In genomic region chr19:10230904-10231623, GRCh38 we compare ENCODE assay signal across 8 cellular contexts. TPM values are rescaled to one million over a fixed set of nuclear protein-coding genes. Genes with fewer than 3 reads are reported as not detected.
DNase-seq lines count a peak whose midpoint lies in the region; ATAC-seq and TF ChIP-seq lines count a peak whose summit lies in the region.

S1PR2 (minus strand) TSS chr19:10231331; CDS start chr19:10224905, 6,426 bp downstream.

- DNase-seq in SK-N-DZ (ENCODE audit: low spot score) = peak; percentile 80
- peak; percentile 72 for DNase-seq in activated naive CD4-positive, alpha-beta T cell treated with Interleukin-2 at 50 U/mL for 16 hours
- peak; percentile 84 for DNase-seq in germinal center (ENCODE audit: low spot score)
- no peak for DNase-seq in omental fat pad (ENCODE audit: low spot score)
- DNase-seq in tibial artery = peak; percentile 74 to 83

- TF ChIP-seq CTCF in omental fat pad (IDR thresholded peaks at IDR 0.05) (no peak), tibial artery (IDR thresholded peaks at IDR 0.05) (no peak)

- no peak for TF ChIP-seq RAD21 in Ishikawa (IDR thresholded peaks at IDR 0.05; ENCODE audit: low read depth)

- intact Hi-C loops in tibial artery (cut with DNase I; ENCODE audit: low total_unique reads) = no loop called here

- H3K79me2 ChIP-seq in ACC112 (ENCODE audit: control insufficient read depth, insufficient read depth, low read length, unreplicated experiment) = peaks cover 11% of the 10 kb centered on the region

- peak within 1 kb of the TSS; percentile 54 for H2AFZ ChIP-seq in ACC112 (ENCODE audit: low read length, unreplicated experiment)

- ATAC-seq in GM19023 (IDR thresholded peaks at IDR 0.05; ENCODE audit: unreplicated experiment) = peak; percentile 50
- peak; percentile 34 for ATAC-seq in omental fat pad (ENCODE audit: low FRiP score)

- H3K4me3 ChIP-seq in ACC112 (ENCODE audit: low read depth, low read length) (peak within 1 kb of the TSS; percentile 80), tibial artery (peak within 1 kb of the TSS; percentile 66 to 96)

- no peak for TF ChIP-seq EP300 in Ishikawa (IDR thresholded peaks at IDR 0.05; ENCODE audit: borderline replicate concordance)

- H3K36me3 ChIP-seq in ACC112 (ENCODE audit: insufficient read depth, low read length) (no peaks in the 10 kb centered on the region), tibial artery (no peaks in the 10 kb centered on the region)

- no peaks in the 10 kb centered on the region for H3K27me3 ChIP-seq in ACC112 (ENCODE audit: insufficient read depth, low read length)
- H3K27me3 ChIP-seq in tibial artery = no peaks in the 10 kb centered on the region

- H3K27ac ChIP-seq in ACC112 (ENCODE audit: low read depth, low read length) (peak within 1 kb of the TSS; percentile 25; the same call in 1 of the 2 replicates), tibial artery (peak within 1 kb of the TSS; percentile 65 to 72)

- H3K9me3 ChIP-seq in tibial artery = no peaks in the 10 kb centered on the region

- peaks cover 15% of the 10 kb centered on the region for H3K4me1 ChIP-seq in ACC112 (ENCODE audit: control insufficient read depth, insufficient read depth, low read length, unreplicated experiment)
- H3K4me1 ChIP-seq in tibial artery = peaks cover 0 to 36% (median 17%) of the 10 kb centered on the region in 4 donors

TF ChIP-seq in Ishikawa, 13 proteins besides CTCF, POLR2A, EP300 and RAD21:
- no peak for TF ChIP-seq NFIC (IDR thresholded peaks at IDR 0.05)
- TF ChIP-seq TEAD4 (IDR thresholded peaks at IDR 0.05) = no peak
- TF ChIP-seq EGR1 (IDR thresholded peaks at IDR 0.05) = 0 out of 2 replicates have a peak, but pooled peaks have one; percentile 17
- no peak for TF ChIP-seq MAX (IDR thresholded peaks at IDR 0.05)
- peak; percentile 71 for TF ChIP-seq CREB1 (IDR thresholded peaks at IDR 0.05; ENCODE audit: low read depth)
- no peak for TF ChIP-seq REST (IDR thresholded peaks at IDR 0.05; ENCODE audit: low read depth)
- TF ChIP-seq YY1 (IDR thresholded peaks at IDR 0.05; ENCODE audit: low read depth) = no peak
- TF ChIP-seq ZBTB7A (IDR thresholded peaks at IDR 0.05; ENCODE audit: low read depth) = peak; percentile 33
- no peak for TF ChIP-seq FOXM1 (IDR thresholded peaks at IDR 0.05; ENCODE audit: borderline replicate concordance, low read depth)
- TF ChIP-seq TCF12 (IDR thresholded peaks at IDR 0.05; ENCODE audit: low read depth) = no peak; the same call in 1 of the 2 replicates
- TF ChIP-seq CEBPB (IDR thresholded peaks at IDR 0.05) = no peak

RNA-seq across cellular contexts. Expression of gene S1PR2, which starts in this region (rescaled TPM):
- 6.4 and 6.8 TPM in 2 replicates for polyA plus RNA-seq in SK-N-DZ (2014; cell fraction: cytosol; rRNA removed)
- polyA plus RNA-seq in SK-N-DZ (2014; cell fraction: nucleus; rRNA removed) = 1.7 and 2.3 TPM in 2 replicates
- 10 to 100 TPM; 15.1 to 16.8 (median 15.9) TPM for total RNA-seq in omental fat pad
